ENCODE assay signal across 8 cellular contexts in genomic region chr3:12288466-12289129, GRCh38. TPM values are rescaled to one million over a fixed set of nuclear protein-coding genes. Genes with fewer than 3 reads are reported as not detected.
DNase-seq lines count a peak whose midpoint lies in the region; ATAC-seq and TF ChIP-seq lines count a peak whose summit lies in the region.

PPARG (plus strand) TSS chr3:12289070; CDS start chr3:12379712, 90,642 bp downstream.

- H3K27me3 ChIP-seq in heart left ventricle, result peaks cover 0 to 7% (median 0%) of the 10 kb centered on the region in 9 donors

- peaks cover 62% of the 10 kb centered on the region for H3K27me3 Mint-ChIP-seq in activated T-cell treated with anti-CD3 and anti-CD28 coated beads, Interleukin-2, amount 50 U/mL, for 72 hours (ENCODE audit: low read depth)

- no peak within 1 kb of the TSS for H3K27ac Mint-ChIP-seq in activated T-cell treated with anti-CD3 and anti-CD28 coated beads, Interleukin-2, amount 50 U/mL, for 72 hours

- peaks cover 0 to 2% of the 10 kb centered on the region in 2 donors for H3K36me3 Mint-ChIP-seq in activated T-cell treated with anti-CD3 and anti-CD28 coated beads, Interleukin-2, amount 50 U/mL, for 72 hours (ENCODE audit: insufficient read depth in 2 of 2)

- no peaks in the 10 kb centered on the region for H3K36me3 ChIP-seq in heart left ventricle

- DNase-seq in 8988T, result peak; percentile 38
- peak; percentile 19 to 23 for DNase-seq in activated T-cell treated with anti-CD3 and anti-CD28 coated beads, Interleukin-2, amount 50 U/mL, for 72 hours
- peak; percentile 36 to 78 (median 40) for DNase-seq in heart left ventricle
- no peak for DNase-seq in posterior vena cava (ENCODE audit: low spot score)
- no peak for DNase-seq in COLO829 (ENCODE audit: low spot score)
- DNase-seq in UCSD-AML1 (lab: John Stamatoyannopoulos, UW; ENCODE audit: unreplicated experiment), result no peak
- no peak for DNase-seq in KG1 (lab: John Stamatoyannopoulos, UW)

- 1% methylated on average over 15 to 50 of the region's 50 CpGs for WGBS in heart left ventricle, 4 donors

- no peaks in the 10 kb centered on the region for H3K4me1 Mint-ChIP-seq in activated T-cell treated with anti-CD3 and anti-CD28 coated beads, Interleukin-2, amount 50 U/mL, for 72 hours (ENCODE audit: low read depth)

- TF ChIP-seq CTCF in heart left ventricle (IDR thresholded peaks at IDR 0.05), result no peak

- H3K4me3 ChIP-seq in heart left ventricle, result peak within 1 kb of the TSS; percentile 77 to 97 (median 90)

- H3K27ac ChIP-seq in heart left ventricle, result peak within 1 kb of the TSS; percentile 77 to 92 (median 87)

- TF ChIP-seq POLR2A in heart left ventricle (IDR thresholded peaks at IDR 0.05), result peak in 1 of 2 donors; percentile 49

- H3K9me3 Mint-ChIP-seq in activated T-cell treated with anti-CD3 and anti-CD28 coated beads, Interleukin-2, amount 50 U/mL, for 72 hours, result peaks cover 0 to 3% of the 10 kb centered on the region in 2 donors

- intact Hi-C loops in heart left ventricle (cut with DNase I) (loop anchor here (2.0 to 10.0 kb wide), 12 partner anchors 84 to 194 kb away; partner anchors contain the start of gene TSEN2 (in 6 of the 10)), posterior vena cava (cut with DNase I) (no loop called here)

- ATAC-seq in GM18867 (IDR thresholded peaks at IDR 0.05; ENCODE audit: unreplicated experiment) (peak; percentile 45), heart left ventricle (peak in 3 of 4 donors; percentile 71 to 78 (median 71))
- ATAC-seq in activated T-cell treated with anti-CD3 and anti-CD28 coated beads, Interleukin-2, amount 50 U/mL, for 72 hours (replicated peaks in 1 of 2), result peak; percentile 64 to 70

- no peaks in the 10 kb centered on the region for H3K9me3 ChIP-seq in heart left ventricle

- peak within 1 kb of the TSS; percentile 71 to 79 for H3K4me3 Mint-ChIP-seq in activated T-cell treated with anti-CD3 and anti-CD28 coated beads, Interleukin-2, amount 50 U/mL, for 72 hours

- H3K4me1 ChIP-seq in heart left ventricle, result peaks cover 0 to 22% (median 7%) of the 10 kb centered on the region in 12 donors

RNA-seq across cellular contexts. Expression of gene PPARG, which starts in this region (rescaled TPM):
- 1 to 10 TPM; 1.4 to 1.9 TPM for total RNA-seq in activated T-cell treated with anti-CD3 and anti-CD28 coated beads, Interleukin-2, amount 50 U/mL, for 72 hours
- total RNA-seq in heart left ventricle, result 10 to 100 TPM; 12.8 to 30.3 (median 21.0) TPM
- 10 to 100 TPM in 1 of 2 donors, 1 to 10 TPM in 1; 8.9 to 10.6 TPM for polyA plus RNA-seq in heart left ventricle
- total RNA-seq in posterior vena cava, result 10 to 100 TPM; 11.2 to 15.4 TPM

Comparison
In these comparisons a context has a peak if more than half of its experiments do, and no peak if none do; other contexts are left out.
1. RNA of gene PPARG (total RNA-seq): 12.8 to 30.3 TPM in heart left ventricle and 11.2 to 15.4 TPM in posterior vena cava; 1.4 to 1.9 TPM in activated T-cell treated with anti-CD3 and anti-CD28 coated beads, Interleukin-2, amount 50 U/mL, for 72 hours; every median in the first group is over 4 times any median in the second.
2. DNase-seq: peak in 8988T (single experiment), activated T-cell treated with anti-CD3 and anti-CD28 coated beads, Interleukin-2, amount 50 U/mL, for 72 hours (2 of 2) and heart left ventricle (5 of 5); none in posterior vena cava (single experiment), COLO829 (single experiment), UCSD-AML1 (single experiment) and KG1 (single experiment).
3. intact Hi-C loops: an anchor here in heart left ventricle (2.0 to 10.0 kb wide); none called in posterior vena cava.
4. Peak in every context shown above with its lines, with median percentiles within 50 percentile points of each other: ATAC-seq.